ENCODE assay signal across 26 cellular contexts in genomic region chr12:122139941-122140340, GRCh38. TPM values are rescaled to one million over a fixed set of nuclear protein-coding genes. Genes with fewer than 3 reads are reported as not detected.
DNase-seq lines count a peak whose midpoint lies in the region; ATAC-seq, FAIRE-seq and TF ChIP-seq lines count a peak whose summit lies in the region.
"Had no signal": no experiment of that assay in that cellular context is flagged by ENCODE, and none has a peak within 500 bp of the region (broad histone marks: within the 10 kb centered on the region; RNA-seq: fewer than 3 reads in every experiment).

No MANE protein-coding gene starts in this region.

- H3K79me2 ChIP-seq in H1 (ENCODE audit: control insufficient read depth in 1 of 2, insufficient read depth in 2 of 2, low read length in 2 of 2) (no peaks in the 10 kb centered on the region), GM23248 (ENCODE audit: insufficient read depth) (no peaks in the 10 kb centered on the region)

- WGBS in IMR-90 (ENCODE audit: extremely low coverage in 2 of 2, insufficient read length in 1 of 2), 2 experiments: 100% methylated on average over 3 of the region's 8 CpGs; no CpG with 5 or more reads in 1 of the 2 experiments
- 84% methylated on average over 8 of the region's 8 CpGs; no CpG with 5 or more reads in 1 of the 2 experiments for WGBS in H1 (ENCODE audit: extremely low coverage in 1 of 2, insufficient coverage in 1 of 2, insufficient read length in 1 of 2, insufficient replicate concordance in 2 of 2, low coverage in 1 of 2, low lambda C conversion rate in 2 of 2, missing lambda C conversion rate in 1 of 2), 2 experiments
- WGBS in small intestine, 3 donors: 29 to 60% (median 48%) methylated on average over 8 of the region's 8 CpGs
- 92% methylated on average over 8 of the region's 8 CpGs for WGBS in suprapubic skin
- WGBS in GM23248 (ENCODE audit: low coverage in 1 of 2, low lambda C conversion rate in 2 of 2, missing lambda C conversion rate in 2 of 2), 2 experiments: 85% methylated on average over 8 of the region's 8 CpGs

- H4K20me1 ChIP-seq in IMR-90 (ENCODE audit: insufficient read depth, low read length): no peaks in the 10 kb centered on the region
- no peaks in the 10 kb centered on the region for H4K20me1 ChIP-seq in H1 (replicated peaks in 1 of 2; ENCODE audit: control insufficient read depth in 1 of 2, insufficient read depth in 2 of 2, low read length in 2 of 2)
- no peaks in the 10 kb centered on the region for H4K20me1 ChIP-seq in GM23248 (ENCODE audit: insufficient read depth)

- H3K4me1 ChIP-seq in IMR-90 (ENCODE audit: control insufficient read depth, insufficient read depth, low read length) (no peaks in the 10 kb centered on the region), H1 (replicated peaks in 1 of 4; ENCODE audit: control insufficient read depth in 3 of 4, insufficient read depth in 4 of 4, low read length in 3 of 4) (peaks cover 0 to 8% (median 3%) of the 10 kb centered on the region in 4 experiments; a peak in 5 of 7 replicates), mucosa of descending colon (ENCODE audit: low read depth) (no peaks in the 10 kb centered on the region), small intestine (ENCODE audit: control insufficient read depth in 2 of 2, insufficient read depth in 1 of 2, low read depth in 1 of 2, low read length in 1 of 2) (no peaks in the 10 kb centered on the region), suprapubic skin (peaks cover 4% of the 10 kb centered on the region), GM23248 (ENCODE audit: insufficient read depth) (no peaks in the 10 kb centered on the region)
- H3K4me1 ChIP-seq: A549, BE2C, HAP-1 had no signal

- dilution Hi-C loops in IMR-90 (cut with HindIII; ENCODE audit: low sequenced_read_pairs, unreplicated experiment): no loop called here

- H3K4me3 ChIP-seq in IMR-90 (ENCODE audit: insufficient read depth, low read depth, low read length): no peak overlapping the region
- no peak overlapping the region for H3K4me3 ChIP-seq in H1 (ENCODE audit: extremely low read depth in 1 of 4, insufficient read depth in 2 of 4, low read depth in 3 of 4, low read length in 4 of 4)
- no peak overlapping the region for H3K4me3 ChIP-seq in mucosa of descending colon
- H3K4me3 ChIP-seq in small intestine (ENCODE audit: low read depth in 1 of 2, low read length in 2 of 2): no peak overlapping the region
- no peak overlapping the region for H3K4me3 ChIP-seq in suprapubic skin
- H3K4me3 ChIP-seq in GM23248: no peak overlapping the region
- H3K4me3 ChIP-seq: A549; BLaER1 treated with 17β-estradiol and CSF1 and Interleukin-3, amounts not matched to agents 10 nM and 100 nM; GM23338; HAP-1 had no signal

- POLR2A ChIA-PET in IMR-90 (lab: Charles Lee; ENCODE audit: unreplicated experiment) (no interaction called here), H1 (lab: Charles Lee; ENCODE audit: partially characterized antibody) (interaction anchor here (0.6 to 2.5 kb wide), 2 partner anchors 72 to 130 kb away, joined by 4 to 5 read pairs; no protein-coding TSS in a partner anchor)

- CTCF ChIA-PET in IMR-90 (lab: Yijun Ruan, JAX): no interaction called here
- CTCF ChIA-PET in H1 (lab: Charles Lee; ENCODE audit: partially characterized antibody): interaction anchor here (0.6 to 3.2 kb wide), 6 partner anchors 10 to 128 kb away, joined by 3 to 29 read pairs (median 3); no protein-coding TSS in a partner anchor

- H2AK9ac ChIP-seq in IMR-90 (replicated peaks; ENCODE audit: low read depth, low read length, poor library complexity): peak overlapping the region; percentile 55

- intact Hi-C loops in IMR-90 (cut with micrococcal nuclease): no loop called here
- intact Hi-C loops in mucosa of descending colon (cut with DNase I, micrococcal nuclease): no loop called here

- H3K79me1 ChIP-seq in IMR-90 (ENCODE audit: low read depth in 1 of 2, low read length in 2 of 2): no peaks in the 10 kb centered on the region
- no peaks in the 10 kb centered on the region for H3K79me1 ChIP-seq in H1 (ENCODE audit: low read depth, low read length)

- H3K4me2 ChIP-seq in IMR-90 (ENCODE audit: low read depth, low read length) (no peak overlapping the region), H1 (ENCODE audit: insufficient read depth in 1 of 2, low read depth in 2 of 2, low read length in 2 of 2) (no peak overlapping the region), GM23248 (ENCODE audit: unreplicated experiment) (no peak overlapping the region)
- H3K4me2 ChIP-seq: A549; BLaER1 treated with 17β-estradiol and CSF1 and Interleukin-3, amounts not matched to agents 10 nM and 100 nM; GM23338 had no signal

- H3K56ac ChIP-seq in IMR-90 (ENCODE audit: extremely low read depth, insufficient read depth, low read length): no peak overlapping the region
- no peak overlapping the region for H3K56ac ChIP-seq in H1 (replicated peaks; ENCODE audit: insufficient read length, low read depth, low read length)

- H2BK12ac ChIP-seq in H1 (ENCODE audit: low read depth, low read length): no peak overlapping the region

- H2BK120ac ChIP-seq in IMR-90 (ENCODE audit: low read depth, low read length) (no peak overlapping the region), H1 (replicated peaks; ENCODE audit: low read depth, low read length) (no peak overlapping the region)

- H3K9me1 ChIP-seq in IMR-90 (ENCODE audit: insufficient read depth, low read length): peaks cover 3% of the 10 kb centered on the region; the same call in 1 of the 2 replicates

- H3K4ac ChIP-seq in IMR-90 (ENCODE audit: low read depth, low read length) (no peak overlapping the region), H1 (replicated peaks; ENCODE audit: insufficient read length, low read depth, low read length) (no peak overlapping the region)

- no peak for FAIRE-seq in H1 (lab: Jason Lieb, UNC)
- FAIRE-seq in small intestine (lab: Jason Lieb, UNC): no peak
- FAIRE-seq: A549, D721Med, GM12891, GM18507, H54 had no signal

- no peak overlapping the region for H4K91ac ChIP-seq in IMR-90 (ENCODE audit: insufficient read depth, low read depth, low read length)
- no peak overlapping the region for H4K91ac ChIP-seq in H1 (replicated peaks; ENCODE audit: insufficient read length, low read length)

- H3K9me3 ChIP-seq in IMR-90 (ENCODE audit: control insufficient read depth, insufficient read depth, low read length) (no peaks in the 10 kb centered on the region), H1 (ENCODE audit: insufficient read depth in 2 of 2, low read depth in 1 of 2, low read length in 1 of 2) (peaks cover 23 to 30% of the 10 kb centered on the region in 2 experiments), mucosa of descending colon (no peaks in the 10 kb centered on the region), small intestine (ENCODE audit: control insufficient read depth, low read depth) (no peaks in the 10 kb centered on the region), suprapubic skin (no peaks in the 10 kb centered on the region), GM23248 (ENCODE audit: low read depth) (no peaks in the 10 kb centered on the region)
- H3K9me3 ChIP-seq: A549; BLaER1 treated with 17β-estradiol and CSF1 and Interleukin-3, amounts not matched to agents 10 nM and 100 nM; HAP-1 had no signal

- H3K23ac ChIP-seq in IMR-90 (ENCODE audit: low read depth, low read length) (no peak overlapping the region), H1 (ENCODE audit: insufficient read length) (no peak overlapping the region)

- BruUV-seq in IMR-90 (replicated peaks; lab: Mats Ljungman, UMichigan): no TSS peak

- no peaks in the 10 kb centered on the region for H3F3A ChIP-seq in GM23248 (ENCODE audit: insufficient read depth)

- TF ChIP-seq POLR2A in IMR-90 (IDR thresholded peaks at IDR 0.05; ENCODE audit: low read depth, low read length) (no peak), H1 (IDR thresholded peaks at IDR 0.05; ENCODE audit: control extremely low read depth in 1 of 2, low read depth in 2 of 2, low read length in 2 of 2) (no peak), suprapubic skin (IDR thresholded peaks at IDR 0.05) (no peak)

- H2AK5ac ChIP-seq in IMR-90 (ENCODE audit: low read depth, low read length) (no peak overlapping the region), H1 (ENCODE audit: low read depth, low read length) (no peak overlapping the region)

- H3K14ac ChIP-seq in IMR-90 (replicated peaks; ENCODE audit: low read depth, low read length) (no peak overlapping the region), H1 (ENCODE audit: insufficient read length) (no peak overlapping the region)

- no peak for TF ChIP-seq CTCF in IMR-90 (conservative IDR thresholded peaks at IDR 0.05; ENCODE audit: low read depth, low read length)
- no peak for TF ChIP-seq CTCF in H1 (IDR thresholded peaks at IDR 0.05; ENCODE audit: control extremely low read depth in 1 of 3, insufficient read depth in 1 of 3, low read depth in 1 of 3, low read length in 3 of 3)
- TF ChIP-seq CTCF in mucosa of descending colon (IDR thresholded peaks at IDR 0.05): no peak
- no peak for TF ChIP-seq CTCF in suprapubic skin (IDR thresholded peaks at IDR 0.05)

- in situ Hi-C loops in IMR-90 (cut with MboI; ENCODE audit: low sequenced_read_pairs) (no loop called here), GM23248 (cut with MboI) (no loop called here)

- ATAC-seq in IMR-90 (ENCODE audit: low read depth) (no peak), mucosa of descending colon (peak; percentile 13)
- ATAC-seq: A549, GM23338 had no signal

- H2BK5ac ChIP-seq in IMR-90 (ENCODE audit: low read depth, low read length, poor library complexity, severe bottlenecking) (no peak overlapping the region), H1 (ENCODE audit: low read depth, low read length) (no peak overlapping the region)

- H3K23me2 ChIP-seq in H1 (ENCODE audit: low read depth, low read length): no peaks in the 10 kb centered on the region

- no peaks in the 10 kb centered on the region for H3K9me2 ChIP-seq in GM23248 (ENCODE audit: insufficient read depth)

- no peak overlapping the region for H3K18ac ChIP-seq in IMR-90 (ENCODE audit: low read depth, low read length)
- H3K18ac ChIP-seq in H1 (ENCODE audit: extremely low read depth, low read length): no peak overlapping the region

- H3K27me3 ChIP-seq in IMR-90 (ENCODE audit: control insufficient read depth, insufficient read depth, low read length) (no peaks in the 10 kb centered on the region), H1 (replicated peaks in 1 of 4; ENCODE audit: control insufficient read depth in 3 of 4, extremely low read depth in 1 of 4, insufficient read depth in 3 of 4, low read length in 3 of 4) (no peaks in the 10 kb centered on the region; a peak in 1 of 7 replicates), small intestine (ENCODE audit: control insufficient read depth in 2 of 2, insufficient read depth in 2 of 2, low read length in 2 of 2) (no peaks in the 10 kb centered on the region), suprapubic skin (no peaks in the 10 kb centered on the region), GM23248 (replicated peaks; ENCODE audit: insufficient read depth) (no peaks in the 10 kb centered on the region)
- H3K27me3 ChIP-seq: BE2C; BLaER1 treated with 17β-estradiol and CSF1 and Interleukin-3, amounts not matched to agents 10 nM and 100 nM had no signal

- H3K36me3 ChIP-seq in IMR-90 (ENCODE audit: control insufficient read depth, insufficient read depth, low read length) (peaks cover 70% of the 10 kb centered on the region), H1 (ENCODE audit: control insufficient read depth in 2 of 4, insufficient read depth in 4 of 4, low read length in 3 of 4) (peaks cover 2 to 25% (median 15%) of the 10 kb centered on the region in 4 experiments; a peak in 6 of 8 replicates), mucosa of descending colon (ENCODE audit: low read depth) (peaks cover 15% of the 10 kb centered on the region), small intestine (ENCODE audit: control insufficient read depth in 2 of 2, insufficient read depth in 2 of 2, low read length in 2 of 2) (peaks cover 5 to 8% of the 10 kb centered on the region in 2 donors), suprapubic skin (peaks cover 71% of the 10 kb centered on the region), GM23248 (ENCODE audit: low read depth) (no peaks in the 10 kb centered on the region)

- no peak overlapping the region for H3K9ac ChIP-seq in IMR-90 (ENCODE audit: low read depth, low read length)
- no peak overlapping the region for H3K9ac ChIP-seq in H1 (replicated peaks in 1 of 4; ENCODE audit: extremely low read depth in 1 of 4, low read depth in 3 of 4, low read length in 3 of 4)
- H3K9ac ChIP-seq in GM23248: no peak overlapping the region

- no peak for TF ChIP-seq RAD21 in IMR-90 (IDR thresholded peaks at IDR 0.05; ENCODE audit: low read length)
- no peak for TF ChIP-seq RAD21 in H1 (IDR thresholded peaks at IDR 0.05 in 1 of 2, conservative IDR thresholded peaks at IDR 0.05 in 1 of 2; ENCODE audit: low read depth in 2 of 2, low read length in 2 of 2)

- H2BK15ac ChIP-seq in IMR-90 (ENCODE audit: low read depth, low read length) (no peak overlapping the region), H1 (ENCODE audit: low read length) (no peak overlapping the region)

- H4K5ac ChIP-seq in IMR-90 (ENCODE audit: low read depth, low read length) (no peak overlapping the region), H1 (ENCODE audit: insufficient read length, low read depth, low read length) (no peak overlapping the region)

- TF ChIP-seq EP300 in H1 (IDR thresholded peaks at IDR 0.05; ENCODE audit: borderline replicate concordance in 1 of 2, low read depth in 2 of 2, low read length in 2 of 2): no peak
- no peak for TF ChIP-seq EP300 in suprapubic skin (IDR thresholded peaks at IDR 0.05)

- H3K27ac ChIP-seq in IMR-90 (ENCODE audit: insufficient read depth, low read length) (no peak overlapping the region), H1 (ENCODE audit: low read depth, low read length) (no peak overlapping the region), small intestine (ENCODE audit: low read depth in 1 of 2, low read length in 1 of 2) (no peak overlapping the region), suprapubic skin (no peak overlapping the region), GM23248 (no peak overlapping the region)
- H3K27ac ChIP-seq: A549; BLaER1 treated with 17β-estradiol and CSF1 and Interleukin-3, amounts not matched to agents 10 nM and 100 nM had no signal

- DNase-seq in IMR-90 (no peak), H1 (ENCODE audit: low read depth in 1 of 2, low spot score in 2 of 2) (no peak), mucosa of descending colon (no peak), small intestine (peak; percentile 69), EL (no peak), suprapubic skin (ENCODE audit: low spot score in 2 of 2) (no peak), GM23248 (no peak)
- DNase-seq: 8988T; ACHN; AML-193; BE2C; CD4-positive, alpha-beta T cell; CD8-positive, alpha-beta memory T cell; DMS 273 treated with DMSO at 0.1 percent for 48 hours; GF-D8; HFFc6 had no signal

- H4K8ac ChIP-seq in IMR-90 (ENCODE audit: low read depth in 2 of 2, low read length in 2 of 2) (no peak overlapping the region), H1 (ENCODE audit: extremely low read depth, insufficient read depth, low read length) (0 out of 2 replicates have a peak overlapping the region, but pooled peaks have one; percentile 35)

- H2BK20ac ChIP-seq in IMR-90 (ENCODE audit: low read depth, low read length) (no peak overlapping the region), H1 (ENCODE audit: low read length) (no peak overlapping the region)

- H2AFZ ChIP-seq in IMR-90 (replicated peaks; ENCODE audit: low read length, poor library complexity): no peak overlapping the region
- no peak overlapping the region for H2AFZ ChIP-seq in H1 (ENCODE audit: low read length)
- no peak overlapping the region for H2AFZ ChIP-seq in GM23248
- H2AFZ ChIP-seq: GM23338 had no signal

RNA-seq across cellular contexts. Expression of gene IL31, which starts 34.1 kb away (rescaled TPM):
- total RNA-seq in IMR-90 (2012; rRNA removed) (not detected in 2 replicates), mucosa of descending colon (not detected), suprapubic skin (not detected)
- polyA plus RNA-seq in IMR-90 (2012; rRNA removed) (not detected in 2 replicates), H1 (2011; rRNA removed) (not detected in 2 replicates), small intestine (not detected), GM23248 (2016; fragmentation: Nextera tagmentation; extraction: Ambion mirVana) (not detected in 2 replicates)
- polyA plus RNA-seq in IMR-90 (2012; cell fraction: cytosol; rRNA removed): not detected in 2 replicates
- polyA plus RNA-seq in IMR-90 (2012; cell fraction: nucleus; rRNA removed; ENCODE audit: low replicate concordance): not detected in 2 replicates
- total RNA-seq in H1 (2021; fragmentation: NEBNext Ultra II Directional; extraction: Animal tissue kit (Norgen Biotek cat#: 25700)): not detected in 2 replicates
- polyA plus RNA-seq in H1 (2011; cell fraction: cytosol; rRNA removed): not detected
- not detected for polyA plus RNA-seq in H1 (2011; cell fraction: nucleus; rRNA removed)
- polyA plus RNA-seq in H1 (2012, experiment 1 of 2): not detected in 4 replicates
- not detected for polyA plus RNA-seq in H1 (2012, experiment 2 of 2)
- not detected for polyA plus RNA-seq in H1 (2013, experiment 1 of 2)
- polyA plus RNA-seq in H1 (2013, experiment 2 of 2): not detected
- polyA minus RNA-seq in H1 (2011; rRNA and poly(A)+ RNA removed): not detected in 2 replicates
- polyA minus RNA-seq in H1 (2011; cell fraction: cytosol; rRNA and poly(A)+ RNA removed): not detected
- polyA minus RNA-seq in H1 (2011; cell fraction: nucleus; rRNA and poly(A)+ RNA removed): not detected
- total RNA-seq in GM23248 (2014; rRNA removed; shearing (Covaris generic)): not detected in 2 replicates
- total RNA-seq: CD4-positive, alpha-beta T cell; G401; GM23338; HFFc6 had no signal
- polyA plus RNA-seq: A549; CD14-positive monocyte; CD8-positive, alpha-beta memory T cell; GM23338 had no signal

RNA-seq across cellular contexts. Expression of gene LRRC43, which starts 43.0 kb away (rescaled TPM):
- total RNA-seq in IMR-90 (2012; rRNA removed) (0.36 TPM in 1 of 2 replicates, not detected in the other), mucosa of descending colon (under 1 TPM in 2 of 3 donors, not detected in 1; 0.19 to 0.51 TPM), suprapubic skin (1 to 10 TPM in 1 of 4 donors, not detected in 3; 1.1 TPM)
- polyA plus RNA-seq in IMR-90 (2012; rRNA removed) (0.19 and 0.26 TPM in 2 replicates), H1 (2011; rRNA removed) (0.39 and 0.44 TPM in 2 replicates), small intestine (under 1 TPM in 1 of 3 donors, not detected in 2; 0.27 TPM), GM23248 (2016; fragmentation: Nextera tagmentation; extraction: Ambion mirVana) (1.5 and 1.9 TPM in 2 replicates)
- polyA plus RNA-seq in IMR-90 (2012; cell fraction: cytosol; rRNA removed): 0.87 and 0.90 TPM in 2 replicates
- 0.75 and 0.88 TPM in 2 replicates for polyA plus RNA-seq in IMR-90 (2012; cell fraction: nucleus; rRNA removed; ENCODE audit: low replicate concordance)
- total RNA-seq in H1 (2021; fragmentation: NEBNext Ultra II Directional; extraction: Animal tissue kit (Norgen Biotek cat#: 25700)): 0.15 and 0.35 TPM in 2 replicates
- polyA plus RNA-seq in H1 (2011; cell fraction: cytosol; rRNA removed): 0.66 TPM
- polyA plus RNA-seq in H1 (2011; cell fraction: nucleus; rRNA removed): 0.53 TPM
- 0.17 to 0.70 TPM (median 0.39 TPM) in 4 replicates for polyA plus RNA-seq in H1 (2012, experiment 1 of 2)
- 0.24 TPM for polyA plus RNA-seq in H1 (2012, experiment 2 of 2)
- 0.24 TPM for polyA plus RNA-seq in H1 (2013, experiment 1 of 2)
- 0.44 TPM for polyA plus RNA-seq in H1 (2013, experiment 2 of 2)
- 0.13 TPM in 1 of 2 replicates, not detected in the other for polyA minus RNA-seq in H1 (2011; rRNA and poly(A)+ RNA removed)
- polyA minus RNA-seq in H1 (2011; cell fraction: cytosol; rRNA and poly(A)+ RNA removed): not detected
- not detected for polyA minus RNA-seq in H1 (2011; cell fraction: nucleus; rRNA and poly(A)+ RNA removed)
- 6.4 TPM in 1 of 2 replicates, not detected in the other for total RNA-seq in GM23248 (2014; rRNA removed; shearing (Covaris generic))
- total RNA-seq: CD4-positive, alpha-beta T cell; G401; GM23338; HFFc6 had no signal
- polyA plus RNA-seq: CD14-positive monocyte had no signal
